In the genomic region with DNA sequence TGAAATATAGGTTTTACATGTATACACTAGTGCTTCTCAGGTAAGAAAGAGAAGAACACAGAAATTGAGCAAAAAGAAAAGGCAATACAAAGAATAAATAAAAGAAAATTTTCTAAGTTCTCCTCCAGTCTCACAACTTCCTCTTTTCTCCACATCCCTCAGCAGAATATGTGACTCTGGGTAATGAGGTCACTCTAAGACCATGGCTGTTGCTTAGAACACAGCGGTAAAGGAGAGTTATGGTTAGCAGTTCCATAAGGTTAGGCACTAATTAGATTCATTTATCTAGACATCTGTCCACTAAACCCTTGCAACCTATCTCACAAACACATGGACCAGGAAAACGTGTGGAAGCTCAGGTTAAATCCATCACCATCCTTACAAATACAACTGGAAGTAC, we compare ENCODE assay signal across 20 cellular contexts.
DNase-seq lines count a peak whose midpoint lies in the region; ATAC-seq lines count a peak whose summit lies in the region.
"Had no signal": no experiment of that assay in that cellular context is flagged by ENCODE, and none has a peak within 500 bp of the region (broad histone marks: within the 10 kb centered on the region; RNA-seq: fewer than 3 reads in every experiment).

No MANE protein-coding gene starts in this region.

- no peaks in the 10 kb centered on the region for H3K27me3 ChIP-seq in layer of hippocampus (ENCODE audit: control insufficient read depth, insufficient read depth, low read length)
- H3K27me3 ChIP-seq: colonic mucosa, neural progenitor cell had no signal

- H3K27ac ChIP-seq in angular gyrus (ENCODE audit: low read depth, low read length): peak overlapping the region; percentile 75
- H3K27ac ChIP-seq in layer of hippocampus (ENCODE audit: low read depth, low read length): peak overlapping the region; percentile 81
- H3K27ac ChIP-seq: colonic mucosa, epithelial cell of prostate, neural progenitor cell, WERI-Rb-1 had no signal

- ATAC-seq in GM21381 (IDR thresholded peaks at IDR 0.05; ENCODE audit: unreplicated experiment) (no peak), GM21515 (IDR thresholded peaks at IDR 0.05; ENCODE audit: unreplicated experiment) (no peak)
- ATAC-seq: CD8-positive, alpha-beta T cell had no signal

- DNase-seq in KBM-7 (peak; percentile 3), NCI-H82 (lab: John Stamatoyannopoulos, UW) (peak; percentile 96), SIG-M5 treated with dmso at 0.1 percent for 504 hours (lab: John Stamatoyannopoulos, UW; ENCODE audit: unreplicated experiment) (no peak), hepatic stellate cell (ENCODE audit: low spot score) (no peak)
- DNase-seq: activated CD4-positive, alpha-beta T cell treated with anti-CD3 and anti-CD28 coated beads for 4 hours; activated naive CD4-positive, alpha-beta T cell treated with anti-CD3 and anti-CD28 coated beads, Interleukin-2, amount 50 U/mL, for 16 hours; BE2C; CD8-positive, alpha-beta T cell; colonic mucosa; effector CD8-positive, alpha-beta T cell; islet precursor cell; RPMI8226; T-helper 2 cell; WERI-Rb-1 had no signal

- in situ Hi-C loops in KBM-7 (cut with MboI; ENCODE audit: low pct_unique_long_range_greater_than_20kb, low sequenced_read_pairs): no loop called here

Comparison
In these comparisons a context has a peak if more than half of its experiments do, and no peak if none do; other contexts are left out.
1. DNase-seq: peak in KBM-7 (single experiment) and NCI-H82 (single experiment); none in SIG-M5 treated with dmso at 0.1 percent for 504 hours (single experiment) and hepatic stellate cell (single experiment).